ENCODE assay signal across 17 cellular contexts in the genomic region with DNA sequence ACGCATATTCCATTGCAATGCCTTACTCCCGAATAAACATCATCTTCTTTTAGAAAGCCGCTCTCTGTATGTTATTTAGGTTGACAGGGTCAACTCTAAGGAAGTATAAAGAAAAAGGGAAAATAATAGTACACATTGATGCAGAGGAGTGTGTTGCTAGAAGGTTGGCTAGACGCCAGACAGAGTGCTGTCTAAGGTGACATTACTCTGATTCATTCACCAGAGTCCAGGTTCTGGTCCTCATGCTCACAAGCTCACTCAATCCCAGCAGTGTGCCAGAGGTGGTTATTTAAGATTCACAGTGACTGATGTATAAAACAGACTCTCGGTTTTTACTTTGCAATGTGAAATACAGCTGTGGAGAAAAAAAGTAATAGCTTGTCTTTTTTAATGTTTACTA.
"Had no signal": no experiment of that assay in that cellular context is flagged by ENCODE, and none has a peak within 500 bp of the region (broad histone marks: within the 10 kb centered on the region; RNA-seq: fewer than 3 reads in every experiment).

No MANE protein-coding gene starts in this region.

- ATAC-seq: natural killer cell treated with Interleukin-12 subunit alpha and Interleukin-12 subunit beta and Interleukin-15 and Interleukin-18, amount 100 ng/mL, for 72 hours; sciatic nerve had no signal

- H3K27ac ChIP-seq: cardiac muscle cell, coronary artery, spleen had no signal

- H3K36me3 ChIP-seq: cardiac muscle cell had no signal

- H3K27me3 ChIP-seq: cardiac muscle cell, spleen had no signal

- DNase-seq: activated CD4-positive, alpha-beta memory T cell treated with anti-CD3 and anti-CD28 coated beads, Interleukin-2, amount 10 ng/mL, durations not matched to agents 7 days and 5 days; activated CD4-positive, alpha-beta T cell treated with anti-CD3 and anti-CD28 coated beads for 1 hour; activated gamma-delta T cell; activated naive CD8-positive, alpha-beta T cell treated with anti-CD3 and anti-CD28 coated beads, Interleukin-2, amount 10 ng/mL, durations not matched to agents 7 days and 5 days; activated T-cell treated with anti-CD3 and anti-CD28 coated beads, Interleukin-2, amount 50 U/mL, for 48 hours; anterior cingulate cortex; effector CD8-positive, alpha-beta T cell; glutamatergic neuron; nucleus accumbens; spleen; stimulated activated CD4-positive, alpha-beta T cell treated with anti-CD3 and anti-CD28 coated beads, Interleukin-2, amount 100 ng/mL, for 24 hours; stimulated activated naive CD4-positive, alpha-beta T cell; trophoblast cell had no signal

- H3K9me3 ChIP-seq: spleen had no signal

- H3K4me3 ChIP-seq: cardiac muscle cell, coronary artery, spleen had no signal
